Comparison of ENCODE assay signal across 19 cellular contexts in the genomic region with DNA sequence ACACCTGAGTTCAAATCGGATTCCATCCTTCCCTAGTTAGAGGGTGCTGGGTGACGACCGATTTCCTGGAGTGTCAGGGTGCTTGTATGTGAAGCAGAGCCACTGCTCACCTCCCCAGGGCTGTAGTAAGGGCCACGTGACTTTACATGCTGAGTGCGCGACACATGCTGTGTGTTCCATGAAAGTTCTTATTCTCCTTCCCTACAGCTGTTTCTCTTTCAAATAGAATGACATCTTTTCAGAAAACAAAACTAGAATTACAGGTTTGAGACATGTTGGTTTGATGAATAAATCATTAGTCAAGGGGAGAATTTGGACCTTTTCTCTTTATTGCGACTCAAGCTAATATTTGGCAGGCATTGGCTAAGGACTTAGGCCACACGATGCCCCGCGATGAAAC.
DNase-seq lines count a peak whose midpoint lies in the region; ATAC-seq, FAIRE-seq and TF ChIP-seq lines count a peak whose summit lies in the region.
"Had no signal": no experiment of that assay in that cellular context is flagged by ENCODE, and none has a peak within 500 bp of the region (broad histone marks: within the 10 kb centered on the region; RNA-seq: fewer than 3 reads in every experiment).

No MANE protein-coding gene starts in this region.

- H3K4me1 ChIP-seq in HepG2 (ENCODE audit: insufficient read depth, low read length) (no peaks in the 10 kb centered on the region), right lobe of liver (no peaks in the 10 kb centered on the region)

- H3K4me3 Mint-ChIP-seq in activated T-helper 17 cell treated with anti-CD3 and anti-CD28 coated beads, Interleukin-2, amount 50 U/mL, for 72 hours: no peak overlapping the region
- H3K4me3 Mint-ChIP-seq: B cell; CD4-positive, alpha-beta T cell; GM23338; H9 had no signal

- H3K4me3 ChIP-seq in HepG2 (replicated peaks in 1 of 3; ENCODE audit: insufficient read depth in 1 of 3, low read depth in 2 of 3, low read length in 3 of 3) (no peak overlapping the region), right lobe of liver (no peak overlapping the region)
- H3K4me3 ChIP-seq: GM23338 had no signal

- H3K27me3 ChIP-seq in HepG2 (ENCODE audit: control insufficient read depth in 1 of 2, insufficient read depth in 2 of 2, low read length in 2 of 2) (no peaks in the 10 kb centered on the region), right lobe of liver (no peaks in the 10 kb centered on the region)

- CTCF ChIA-PET in HepG2 (lab: Yijun Ruan, JAX; ENCODE audit: low intra/inter-chr PET ratio, low total read pairs): no interaction called here
- CTCF ChIA-PET in GM10248 (lab: Yijun Ruan, JAX): no interaction called here

- no peaks in the 10 kb centered on the region for H3K79me2 ChIP-seq in HepG2 (ENCODE audit: insufficient read depth, low read length)

- POLR2A ChIA-PET in HepG2 (lab: Yijun Ruan, JAX): no interaction called here
- POLR2A ChIA-PET in GM10248 (lab: Yijun Ruan, JAX): no interaction called here

- TF ChIP-seq CTCF in HepG2 (CRISPR knock-in tag; IDR thresholded peaks at IDR 0.05): no peak
- no peak for TF ChIP-seq CTCF in right lobe of liver (IDR thresholded peaks at IDR 0.05)
- no peak for TF ChIP-seq CTCF in GM10248 (IDR thresholded peaks at IDR 0.05; ENCODE audit: control extremely low read depth, extremely low read depth, low read depth, missing control alignments)

- H3K36me3 ChIP-seq in HepG2 (replicated peaks in 1 of 2; ENCODE audit: control insufficient read depth in 1 of 2, insufficient read depth in 2 of 2, low read length in 2 of 2) (no peaks in the 10 kb centered on the region), right lobe of liver (no peaks in the 10 kb centered on the region)

- DNase-seq in HepG2 (ENCODE audit: low spot score) (no peak), right lobe of liver (no peak), H54 (ENCODE audit: insufficient read length, low spot score) (no peak), GM10248 (ENCODE audit: extremely low spot score) (no peak)
- no peak for DNase-seq in effector CD8-positive, alpha-beta T cell (lab: John Stamatoyannopoulos, UW)
- DNase-seq: ACHN; C1 segment of cervical spinal cord; Calu3; CD4-positive, alpha-beta T cell; DMS 273 treated with DMSO at 0.1 percent for 48 hours; DND-41; GDM1; H9; KBM-7 had no signal

- FAIRE-seq in HepG2 (lab: Jason Lieb, UNC) (no peak), H54 (lab: Jason Lieb, UNC) (no peak)

- BruUV-seq in HepG2 (replicated peaks; lab: Mats Ljungman, UMichigan): no TSS peak

- H3K27ac ChIP-seq in HepG2 (ENCODE audit: extremely low read length, insufficient read depth, low read length) (no peak overlapping the region), right lobe of liver (no peak overlapping the region)

- no peaks in the 10 kb centered on the region for H4K20me1 ChIP-seq in HepG2 (ENCODE audit: insufficient read depth, low read length)

- no peak overlapping the region for H3K9ac ChIP-seq in HepG2 (ENCODE audit: insufficient read depth, low read depth, low read length)

- no peaks in the 10 kb centered on the region for H3K4me1 Mint-ChIP-seq in activated T-helper 17 cell treated with anti-CD3 and anti-CD28 coated beads, Interleukin-2, amount 50 U/mL, for 72 hours
- H3K4me1 Mint-ChIP-seq: B cell, GM23338, H9 had no signal

- intact Hi-C loops in HepG2 (cut with micrococcal nuclease; ENCODE audit: unreplicated experiment): no loop called here
- intact Hi-C loops in right lobe of liver (cut with DNase I): no loop called here

- no peaks in the 10 kb centered on the region for H3K9me3 Mint-ChIP-seq in activated T-helper 17 cell treated with anti-CD3 and anti-CD28 coated beads, Interleukin-2, amount 50 U/mL, for 72 hours
- H3K9me3 Mint-ChIP-seq: CD4-positive, alpha-beta T cell had no signal

- TF ChIP-seq EP300 in HepG2 (IDR thresholded peaks at IDR 0.05; ENCODE audit: low read depth in 2 of 2, low read length in 2 of 2) (no peak), HepG2 (CRISPR knock-in tag; IDR thresholded peaks at IDR 0.05; ENCODE audit: borderline replicate concordance) (no peak)

- peaks cover 4% of the 10 kb centered on the region for H3K27me3 Mint-ChIP-seq in activated T-helper 17 cell treated with anti-CD3 and anti-CD28 coated beads, Interleukin-2, amount 50 U/mL, for 72 hours
- H3K27me3 Mint-ChIP-seq: CD4-positive, alpha-beta T cell had no signal

- WGBS in HepG2 (ENCODE audit: low lambda C conversion rate): 81% methylated on average over 10 of the region's 10 CpGs
- WGBS in right lobe of liver (ENCODE audit: insufficient coverage, low coverage, low lambda C conversion rate, missing lambda C conversion rate): 76% methylated on average over 5 of the region's 10 CpGs

- H3K27ac Mint-ChIP-seq in activated T-helper 17 cell treated with anti-CD3 and anti-CD28 coated beads, Interleukin-2, amount 50 U/mL, for 72 hours: no peak overlapping the region
- H3K27ac Mint-ChIP-seq: B cell; CD4-positive, alpha-beta T cell; GM23338; H9 had no signal

- no peak for TF ChIP-seq RAD21 in HepG2 (CRISPR knock-in tag; IDR thresholded peaks at IDR 0.05)

- no peak overlapping the region for H2AFZ ChIP-seq in HepG2 (ENCODE audit: low read length)
- H2AFZ ChIP-seq: GM23338 had no signal

- TF ChIP-seq POLR2A in HepG2 (IDR thresholded peaks at IDR 0.05; ENCODE audit: insufficient read depth in 1 of 2, low read depth in 2 of 2, low read length in 2 of 2) (no peak), right lobe of liver (IDR thresholded peaks at IDR 0.05) (no peak), GM18505 (IDR thresholded peaks at IDR 0.05; ENCODE audit: borderline replicate concordance, extremely low read depth, insufficient read depth, insufficient read length) (no peak), H54 (IDR thresholded peaks at IDR 0.05; ENCODE audit: low read depth, low read length) (no peak)

- in situ Hi-C loops in HepG2 (cut with HindIII; ENCODE audit: extremely low pct_ligation_motif_present, low pct_unique_long_range_greater_than_20kb): no loop called here

- H3K9me3 ChIP-seq in HepG2 (ENCODE audit: low read length) (no peaks in the 10 kb centered on the region), right lobe of liver (no peaks in the 10 kb centered on the region)

- H3K36me3 Mint-ChIP-seq in activated T-helper 17 cell treated with anti-CD3 and anti-CD28 coated beads, Interleukin-2, amount 50 U/mL, for 72 hours (ENCODE audit: low read depth): no peaks in the 10 kb centered on the region

- ATAC-seq in HepG2: peak; percentile 41; the same call in 2 of the 3 replicates
- ATAC-seq in right lobe of liver: no peak
- peak; percentile 18 for ATAC-seq in activated T-helper 17 cell treated with anti-CD3 and anti-CD28 coated beads, Interleukin-2, amount 50 U/mL, for 72 hours (replicated peaks)
- peak; percentile 83 for ATAC-seq in esophagus mucosa
- no peak for ATAC-seq in GM18505 (IDR thresholded peaks at IDR 0.05; ENCODE audit: unreplicated experiment)
- ATAC-seq: GM23338 had no signal

- no peak overlapping the region for H3K4me2 ChIP-seq in HepG2 (ENCODE audit: low read depth, low read length)
- H3K4me2 ChIP-seq: GM23338 had no signal

TF ChIP-seq in HepG2, 621 proteins besides CTCF, POLR2A, EP300 and RAD21:
- TF ChIP-seq, protein P1, sequence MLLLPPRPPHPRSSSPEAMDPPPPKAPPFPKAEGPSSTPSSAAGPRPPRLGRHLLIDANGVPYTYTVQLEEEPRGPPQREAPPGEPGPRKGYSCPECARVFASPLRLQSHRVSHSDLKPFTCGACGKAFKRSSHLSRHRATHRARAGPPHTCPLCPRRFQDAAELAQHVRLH (CRISPR knock-in tag; IDR thresholded peaks at IDR 0.05; ENCODE audit: borderline replicate concordance, low read depth): no peak
- TF ChIP-seq TAF15 (IDR thresholded peaks at IDR 0.05; ENCODE audit: low read depth, low read length, poor library complexity, severe bottlenecking): no peak
- no peak for TF ChIP-seq PCBP1 (IDR thresholded peaks at IDR 0.05; ENCODE audit: borderline replicate concordance, low read depth, low read length)
- no peak for TF ChIP-seq ZNF326 (CRISPR knock-in tag; IDR thresholded peaks at IDR 0.05; ENCODE audit: borderline replicate concordance)
- TF ChIP-seq FOXP1 (IDR thresholded peaks at IDR 0.05): no peak
- no peak for TF ChIP-seq FOXP1 (CRISPR knock-in tag; IDR thresholded peaks at IDR 0.05)

Comparison
In these comparisons a context has a peak if more than half of its experiments do, and no peak if none do; other contexts are left out.
1. ATAC-seq: peak in HepG2 (single experiment), activated T-helper 17 cell treated with anti-CD3 and anti-CD28 coated beads, Interleukin-2, amount 50 U/mL, for 72 hours (single experiment) and esophagus mucosa (single experiment); none in right lobe of liver (0 of 4) and GM18505 (single experiment).